ENCODE assay signal across 15 cellular contexts in genomic region chr19:55155784-55156183, GRCh38. TPM values are rescaled to one million over a fixed set of nuclear protein-coding genes. Genes with fewer than 3 reads are reported as not detected.
A peak's percentile ranks its signal among the peaks of the same experiment; 100 is the strongest.
DNase-seq lines count a peak whose midpoint lies in the region; TF ChIP-seq lines count a peak whose summit lies in the region.
"Not testable (repeated sequence)": the region's sequence is repeated elsewhere in the genome, so short reads cannot be mapped to it uniquely, and the experiment has no call there.
"Had no signal": no experiment of that assay in that cellular context is flagged by ENCODE, and none has a peak within 500 bp of the region (broad histone marks: within the 10 kb centered on the region; RNA-seq: fewer than 3 reads in every experiment).

No MANE protein-coding gene starts in this region.

- not testable (repeated sequence) for H2BK5ac ChIP-seq in mesendoderm (ENCODE audit: low read length)

- H3K56ac ChIP-seq in mesendoderm (ENCODE audit: low read length) = peak overlapping the region; percentile 81

- H2BK15ac ChIP-seq in mesendoderm (replicated peaks; ENCODE audit: low read depth) = not testable (repeated sequence)

- not testable (repeated sequence) for H3K27me3 ChIP-seq in BE2C; HUES64 (ENCODE audit: insufficient read depth, low read length); right atrium auricular region; mesendoderm (ENCODE audit: insufficient read depth, low read length, poor library complexity)
- peaks cover 0 to 50% of the 10 kb centered on the region in 2 donors for H3K27me3 ChIP-seq in breast epithelium

- H3K18ac ChIP-seq in mesendoderm (ENCODE audit: low read length) = not testable (repeated sequence)

- DNase-seq in BE2C; breast epithelium (ENCODE audit: low spot score in 2 of 2); right atrium auricular region (ENCODE audit: low spot score); mesendoderm; retinal pigment epithelial cell (ENCODE audit: low read depth): not testable (repeated sequence)

- not testable (repeated sequence) for H3K23ac ChIP-seq in mesendoderm (ENCODE audit: low read length)

- TF ChIP-seq POLR2A in breast epithelium (IDR thresholded peaks at IDR 0.05) = not testable (repeated sequence)

- H3K9ac ChIP-seq in HUES64 (ENCODE audit: low read depth, low read length) = peak overlapping the region; percentile 67
- H3K9ac ChIP-seq in mesendoderm (ENCODE audit: low read length) = peak overlapping the region; percentile 63

- H3K9me3 ChIP-seq in BE2C; HUES64 (ENCODE audit: insufficient read depth, low read depth, low read length); breast epithelium; right atrium auricular region: not testable (repeated sequence)

- H3K27ac ChIP-seq in HUES64 (ENCODE audit: low read depth, low read length); breast epithelium; mesendoderm (ENCODE audit: low read depth, low read length): not testable (repeated sequence)
- peak overlapping the region in 1 of 2 donors; percentile 18 for H3K27ac ChIP-seq in right atrium auricular region

- peak overlapping the region; percentile 67 for H3K4me2 ChIP-seq in mesendoderm (ENCODE audit: low read length)

- not testable (repeated sequence) for TF ChIP-seq CTCF in BE2C (IDR thresholded peaks at IDR 0.05; ENCODE audit: low read depth, low read length); breast epithelium (IDR thresholded peaks at IDR 0.05); right atrium auricular region (IDR thresholded peaks at IDR 0.05); retinal pigment epithelial cell (conservative IDR thresholded peaks at IDR 0.05; ENCODE audit: low read depth, low read length)

- not testable (repeated sequence) for H3K4me1 ChIP-seq in BE2C; breast epithelium; mesendoderm (ENCODE audit: control insufficient read depth, low read depth, low read length)
- H3K4me1 ChIP-seq in HUES64 (ENCODE audit: insufficient read depth, low read length) (peaks cover 15% of the 10 kb centered on the region), right atrium auricular region (peaks cover 0 to 79% of the 10 kb centered on the region in 2 donors)

- not testable (repeated sequence) for H3K36me3 ChIP-seq in BE2C; HUES64 (ENCODE audit: insufficient read depth, low read length); breast epithelium; mesendoderm (ENCODE audit: control insufficient read depth, insufficient read depth, low read length)
- H3K36me3 ChIP-seq in right atrium auricular region = peaks cover 41% of the 10 kb centered on the region

- not testable (repeated sequence) for H4K8ac ChIP-seq in mesendoderm (ENCODE audit: low read depth, low read length)

- intact Hi-C loops in breast epithelium (cut with DNase I; ENCODE audit: low total_unique reads) = not testable (repeated sequence)

- H3K4me3 ChIP-seq in BE2C (ENCODE audit: low read depth, low read length) (peak overlapping the region; percentile 51), HUES64 (ENCODE audit: low read length) (peak overlapping the region; percentile 54), breast epithelium (peak overlapping the region in 2 of 3 donors; percentile 12 to 52), right atrium auricular region (peak overlapping the region; percentile 64), retinal pigment epithelial cell (ENCODE audit: low read length) (peak overlapping the region; percentile 33)
- not testable (repeated sequence) for H3K4me3 ChIP-seq in mesendoderm (ENCODE audit: low read length)

- H2BK120ac ChIP-seq in mesendoderm (ENCODE audit: low read depth, low read length) = not testable (repeated sequence)

- WGBS in HUES64 = 36% methylated on average over 5 of the region's 5 CpGs
- no CpG with 5 or more reads among the region's 5 CpGs for WGBS in mesendoderm (ENCODE audit: extremely low coverage, insufficient coverage, low lambda C conversion rate)

- not testable (repeated sequence) for H2AK5ac ChIP-seq in mesendoderm (ENCODE audit: low read length)

- H3K79me1 ChIP-seq in mesendoderm (ENCODE audit: low read length) = not testable (repeated sequence)

- not testable (repeated sequence) for H3K79me2 ChIP-seq in mesendoderm (ENCODE audit: control insufficient read depth, insufficient read depth, low read length)

- not testable (repeated sequence) for H3K4ac ChIP-seq in mesendoderm (ENCODE audit: low read depth, low read length)

- not testable (repeated sequence) for H4K5ac ChIP-seq in mesendoderm (ENCODE audit: low read length)

RNA-seq across cellular contexts. Expression of gene TNNI3, which starts 1.7 kb away (rescaled TPM):
- 12.3 TPM for polyA plus RNA-seq in BE2C (2012; ENCODE audit: insufficient read depth, insufficient read length, low read depth)
- polyA plus RNA-seq in HUES64 (2013, experiment 1 of 2) = 11.6 TPM
- 20.9 TPM for polyA plus RNA-seq in HUES64 (2013, experiment 2 of 2)
- total RNA-seq in breast epithelium (1 to 10 TPM in 1 of 3 donors, not detected in 2; 2.6 TPM), right atrium auricular region (1,000 to 10,000 TPM; 3,822 to 4,003 TPM)
- 4.3 TPM for polyA plus RNA-seq in mesendoderm (2013, experiment 1 of 2)
- 4.0 TPM for polyA plus RNA-seq in mesendoderm (2013, experiment 2 of 2)
- total RNA-seq: activated T-cell treated with anti-CD3 and anti-CD28 coated beads, Interleukin-2, amount 50 U/mL, for 4 hours; CD4-positive, alpha-beta T cell; gastroesophageal sphincter; HFFc6; HT1080; osteoblast; sigmoid colon; T-cell had no signal

RNA-seq across cellular contexts. Expression of gene TNNT1, which starts 6.8 kb away (rescaled TPM):
- polyA plus RNA-seq in BE2C (2012; ENCODE audit: insufficient read depth, insufficient read length, low read depth) = 0.94 TPM
- 87.2 TPM for polyA plus RNA-seq in HUES64 (2013, experiment 1 of 2)
- 104 TPM for polyA plus RNA-seq in HUES64 (2013, experiment 2 of 2)
- 1 to 10 TPM in 2 of 3 donors, not detected in 1; 3.7 to 7.2 TPM for total RNA-seq in breast epithelium
- 10 to 100 TPM in 1 of 2 donors, 1 to 10 TPM in 1; 6.8 to 46.5 TPM for total RNA-seq in right atrium auricular region
- 35.9 TPM for polyA plus RNA-seq in mesendoderm (2013, experiment 1 of 2)
- polyA plus RNA-seq in mesendoderm (2013, experiment 2 of 2) = 40.3 TPM
- total RNA-seq: activated T-cell treated with anti-CD3 and anti-CD28 coated beads, Interleukin-2, amount 50 U/mL, for 4 hours; CD4-positive, alpha-beta T cell; osteoblast had no signal

RNA-seq across cellular contexts. Expression of gene DNAAF3, which starts 10.6 kb away (rescaled TPM):
- 0.77 TPM for polyA plus RNA-seq in BE2C (2012; ENCODE audit: insufficient read depth, insufficient read length, low read depth)
- polyA plus RNA-seq in HUES64 (2013, experiment 1 of 2) = 4.2 TPM
- 6.4 TPM for polyA plus RNA-seq in HUES64 (2013, experiment 2 of 2)
- total RNA-seq in breast epithelium (1 to 10 TPM in 2 of 3 donors, not detected in 1; 4.7 to 4.9 TPM), right atrium auricular region (1 to 10 TPM in 1 of 2 donors, under 1 TPM in 1; 0.89 to 2.7 TPM)
- polyA plus RNA-seq in mesendoderm (2013, experiment 1 of 2) = 1.4 TPM
- 1.1 TPM for polyA plus RNA-seq in mesendoderm (2013, experiment 2 of 2)
- total RNA-seq: CD4-positive, alpha-beta T cell; sigmoid colon; T-cell had no signal

RNA-seq across cellular contexts. Expression of gene SYT5, which starts 24.3 kb away (rescaled TPM):
- 21.0 TPM for polyA plus RNA-seq in BE2C (2012; ENCODE audit: insufficient read depth, insufficient read length, low read depth)
- 0.95 TPM for polyA plus RNA-seq in HUES64 (2013, experiment 1 of 2)
- 0.57 TPM for polyA plus RNA-seq in HUES64 (2013, experiment 2 of 2)
- total RNA-seq in breast epithelium (under 1 TPM in 1 of 3 donors, not detected in 2; under 0.01 TPM), right atrium auricular region (under 1 TPM in 1 of 2 donors, not detected in 1; 0.08 TPM)
- 0.53 TPM for polyA plus RNA-seq in mesendoderm (2013, experiment 1 of 2)
- 0.24 TPM for polyA plus RNA-seq in mesendoderm (2013, experiment 2 of 2)
- total RNA-seq: activated T-cell treated with anti-CD3 and anti-CD28 coated beads, Interleukin-2, amount 50 U/mL, for 4 hours; HT1080; left lung; osteoblast had no signal

RNA-seq across cellular contexts. Expression of gene PPP1R12C, which starts 38.3 kb away (rescaled TPM):
- polyA plus RNA-seq in BE2C (2012; ENCODE audit: insufficient read depth, insufficient read length, low read depth) = 75.9 TPM
- polyA plus RNA-seq in HUES64 (2013, experiment 1 of 2) = 43.7 TPM
- polyA plus RNA-seq in HUES64 (2013, experiment 2 of 2) = 34.3 TPM
- 100 to 1,000 TPM in 1 of 3 donors, 10 to 100 TPM in 2; 68.3 to 148 (median 91.7) TPM for total RNA-seq in breast epithelium
- total RNA-seq in right atrium auricular region = 100 to 1,000 TPM in 1 of 2 donors, 10 to 100 TPM in 1; 98.9 to 205 TPM
- polyA plus RNA-seq in mesendoderm (2013, experiment 1 of 2) = 42.5 TPM
- 43.2 TPM for polyA plus RNA-seq in mesendoderm (2013, experiment 2 of 2)

Comparison
In these comparisons a context has a peak if more than half of its experiments do, and no peak if none do; other contexts are left out.
1. RNA of gene TNNI3, which starts 1.7 kb away (total RNA-seq): 3,822 to 4,003 TPM in right atrium auricular region; 2.6 TPM in breast epithelium; every median in the first group is over 1,000 times any median in the second.